8 cellular contexts compared by ENCODE assay signal in the genomic region with DNA sequence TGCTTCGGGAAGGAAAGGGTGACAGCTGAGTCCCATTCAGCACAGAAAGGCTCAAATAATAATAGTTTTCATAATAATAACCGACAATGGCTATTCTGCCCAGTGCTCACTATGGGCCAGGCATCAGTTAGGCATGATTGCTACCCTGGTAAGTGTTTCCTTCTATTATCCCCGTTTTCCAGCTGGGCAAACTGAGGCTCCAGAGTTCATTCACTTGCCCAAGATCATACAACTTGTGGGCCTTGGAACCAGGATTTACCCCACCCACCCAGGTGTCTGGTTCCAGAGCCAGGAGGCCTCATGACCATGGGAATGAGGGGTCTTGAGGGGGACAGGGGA. TPM values are rescaled to one million over a fixed set of nuclear protein-coding genes. Genes with fewer than 3 reads are reported as not detected.
A peak's percentile ranks its signal among the peaks of the same experiment; 100 is the strongest.
DNase-seq lines count a peak whose midpoint lies in the region; ATAC-seq and TF ChIP-seq lines count a peak whose summit lies in the region.

No MANE protein-coding gene starts in this region.

- peak overlapping the region; percentile 72 to 88 (median 84) for H3K9ac ChIP-seq in BLaER1 treated with 17β-estradiol and CSF1 and Interleukin-3, amounts not matched to agents 10 nM and 100 nM

- H3K9me3 ChIP-seq in BLaER1 treated with 17β-estradiol and CSF1 and Interleukin-3, amounts not matched to agents 10 nM and 100 nM (replicated peaks in 1 of 11): no peaks in the 10 kb centered on the region
- no peaks in the 10 kb centered on the region for H3K9me3 ChIP-seq in naive thymus-derived CD4-positive, alpha-beta T cell (ENCODE audit: control insufficient read depth in 2 of 3, low read length in 3 of 3)

- no peaks in the 10 kb centered on the region for H3K27me3 Mint-ChIP-seq in chondrocyte (ENCODE audit: low read depth)
- H3K27me3 Mint-ChIP-seq in naive thymus-derived CD4-positive, alpha-beta T cell: no peaks in the 10 kb centered on the region

- no peak for ATAC-seq in naive thymus-derived CD4-positive, alpha-beta T cell
- ATAC-seq in GM18517 (IDR thresholded peaks at IDR 0.05; ENCODE audit: unreplicated experiment): no peak
- ATAC-seq in GM18858 (IDR thresholded peaks at IDR 0.05; ENCODE audit: unreplicated experiment): no peak

- peak overlapping the region; percentile 60 to 88 (median 75); a peak in 21 of 22 replicates for H3K27ac ChIP-seq in BLaER1 treated with 17β-estradiol and CSF1 and Interleukin-3, amounts not matched to agents 10 nM and 100 nM
- peak overlapping the region; percentile 65 for H3K27ac ChIP-seq in HL-60 (replicated peaks)
- peak overlapping the region; percentile 54 for H3K27ac ChIP-seq in naive thymus-derived CD4-positive, alpha-beta T cell (ENCODE audit: low read depth, low read length)

- peak overlapping the region; percentile 61 to 74 (median 69) for H3K4me3 ChIP-seq in BLaER1 treated with 17β-estradiol and CSF1 and Interleukin-3, amounts not matched to agents 10 nM and 100 nM
- H3K4me3 ChIP-seq in HL-60 (replicated peaks; ENCODE audit: insufficient read depth, low read length): peak overlapping the region; percentile 76
- peak overlapping the region; percentile 68 for H3K4me3 ChIP-seq in naive thymus-derived CD4-positive, alpha-beta T cell (ENCODE audit: low read length)

- no peaks in the 10 kb centered on the region for H3K27me3 ChIP-seq in BLaER1 treated with 17β-estradiol and CSF1 and Interleukin-3, amounts not matched to agents 10 nM and 100 nM
- H3K27me3 ChIP-seq in HL-60 (ENCODE audit: insufficient read depth, poor library complexity, severe bottlenecking): no peaks in the 10 kb centered on the region
- H3K27me3 ChIP-seq in naive thymus-derived CD4-positive, alpha-beta T cell (ENCODE audit: control insufficient read depth in 2 of 2, insufficient read depth in 2 of 2, low read length in 2 of 2): no peaks in the 10 kb centered on the region

- H3K27ac Mint-ChIP-seq in chondrocyte (ENCODE audit: unreplicated experiment): peak overlapping the region; percentile 76
- H3K27ac Mint-ChIP-seq in naive thymus-derived CD4-positive, alpha-beta T cell: peak overlapping the region in 3 of 9 donors; percentile 45 to 59 (median 49)

- DNase-seq in HL-60 (ENCODE audit: low read depth in 1 of 2, low spot score in 1 of 2) (no peak), chondrocyte (ENCODE audit: low spot score) (no peak), SKM-1 treated with dmso at 0.1 percent for 144 hours (lab: John Stamatoyannopoulos, UW; ENCODE audit: unreplicated experiment) (no peak), SW480 (ENCODE audit: low spot score) (no peak)
- no peak for DNase-seq in naive thymus-derived CD4-positive, alpha-beta T cell

- no peaks in the 10 kb centered on the region for H3K9me3 Mint-ChIP-seq in chondrocyte (ENCODE audit: low read depth)
- peaks cover 0 to 2% (median 0%) of the 10 kb centered on the region in 11 donors for H3K9me3 Mint-ChIP-seq in naive thymus-derived CD4-positive, alpha-beta T cell

- CTCF ChIA-PET in naive thymus-derived CD4-positive, alpha-beta T cell (lab: Charles Lee): no interaction called here

- peak overlapping the region; percentile 79 for H3K4me3 Mint-ChIP-seq in chondrocyte (ENCODE audit: unreplicated experiment)
- H3K4me3 Mint-ChIP-seq in naive thymus-derived CD4-positive, alpha-beta T cell: peak overlapping the region; percentile 71 to 86 (median 82)

- POLR2A ChIA-PET in naive thymus-derived CD4-positive, alpha-beta T cell (lab: Charles Lee): interaction anchor here (1.0 to 2.4 kb wide), 4 partner anchors 8 to 27 kb away, joined by 4 to 17 read pairs (median 5); a partner anchor contains a TSS

- H3K36me3 ChIP-seq in BLaER1 treated with 17β-estradiol and CSF1 and Interleukin-3, amounts not matched to agents 10 nM and 100 nM: peaks cover 0 to 42% (median 14%) of the 10 kb centered on the region in 11 experiments; a peak in 14 of 22 replicates
- no peaks in the 10 kb centered on the region for H3K36me3 ChIP-seq in naive thymus-derived CD4-positive, alpha-beta T cell (ENCODE audit: control insufficient read depth in 2 of 3, insufficient read depth in 3 of 3, low read length in 3 of 3)

- peaks cover 0 to 46% (median 7%) of the 10 kb centered on the region in 11 experiments; a peak in 11 of 22 replicates for H4K20me1 ChIP-seq in BLaER1 treated with 17β-estradiol and CSF1 and Interleukin-3, amounts not matched to agents 10 nM and 100 nM

- intact Hi-C loops in naive thymus-derived CD4-positive, alpha-beta T cell (cut with micrococcal nuclease): loop anchor here in 1 of 2 donors (2.0 kb wide), 1 partner anchor 46 kb away; a partner anchor contains a TSS

- TF ChIP-seq CTCF in HL-60 (IDR thresholded peaks at IDR 0.05; ENCODE audit: insufficient read depth, low read length): no peak
- TF ChIP-seq CTCF in chondrocyte (IDR thresholded peaks at IDR 0.05): no peak

- peak overlapping the region; percentile 77 to 99 (median 95) for H3K4me2 ChIP-seq in BLaER1 treated with 17β-estradiol and CSF1 and Interleukin-3, amounts not matched to agents 10 nM and 100 nM

- peaks cover 59% of the 10 kb centered on the region for H3K4me1 Mint-ChIP-seq in chondrocyte (ENCODE audit: low read depth)
- H3K4me1 Mint-ChIP-seq in naive thymus-derived CD4-positive, alpha-beta T cell: peaks cover 0 to 18% (median 0%) of the 10 kb centered on the region in 7 donors

- H3K36me3 Mint-ChIP-seq in chondrocyte (ENCODE audit: low read depth): peaks cover 2% of the 10 kb centered on the region
- no peaks in the 10 kb centered on the region for H3K36me3 Mint-ChIP-seq in naive thymus-derived CD4-positive, alpha-beta T cell

- H3K4me1 ChIP-seq in BLaER1 treated with 17β-estradiol and CSF1 and Interleukin-3, amounts not matched to agents 10 nM and 100 nM: peaks cover 31 to 71% (median 51%) of the 10 kb centered on the region in 10 experiments
- peaks cover 3 to 7% of the 10 kb centered on the region in 2 donors for H3K4me1 ChIP-seq in naive thymus-derived CD4-positive, alpha-beta T cell (ENCODE audit: control insufficient read depth in 2 of 2, insufficient read depth in 2 of 2, low read length in 2 of 2)

RNA-seq across cellular contexts. Expression of a gene that starts 0.5 kb away (rescaled TPM):
- 344 to 509 TPM (median 477 TPM) in 3 replicates for total RNA-seq in chondrocyte
- 10 to 100 TPM in 2 of 5 experiments, 1 to 10 TPM in 3; 3.6 to 24.2 (median 4.8) TPM for total RNA-seq in naive thymus-derived CD4-positive, alpha-beta T cell
- 1 to 10 TPM; 1.8 to 2.7 TPM for polyA plus RNA-seq in naive thymus-derived CD4-positive, alpha-beta T cell

RNA-seq across cellular contexts. Expression of a gene that starts 8.8 kb away (rescaled TPM):
- total RNA-seq in chondrocyte: 46.3 to 51.4 TPM (median 47.6 TPM) in 3 replicates
- 10 to 100 TPM; 13.3 to 38.1 (median 27.2) TPM for total RNA-seq in naive thymus-derived CD4-positive, alpha-beta T cell
- 10 to 100 TPM; 19.8 to 37.9 TPM for polyA plus RNA-seq in naive thymus-derived CD4-positive, alpha-beta T cell

RNA-seq across cellular contexts. Expression of a gene that starts 45.2 kb away (rescaled TPM):
- 53.1 to 68.8 TPM (median 56.6 TPM) in 3 replicates for total RNA-seq in chondrocyte
- total RNA-seq in naive thymus-derived CD4-positive, alpha-beta T cell: 10 to 100 TPM; 40.2 to 58.6 (median 44.8) TPM
- polyA plus RNA-seq in naive thymus-derived CD4-positive, alpha-beta T cell: 10 to 100 TPM; 29.5 to 42.8 TPM

Comparison
In these comparisons a context has a peak if more than half of its experiments do, and no peak if none do; other contexts are left out.
1. RNA of a gene that starts 0.5 kb away (total RNA-seq): 344 to 509 TPM in chondrocyte; 3.6 to 24.2 TPM in naive thymus-derived CD4-positive, alpha-beta T cell; every median in the first group is over 10 times any median in the second.
2. Peak in every context shown above with its lines, with median percentiles within 50 percentile points of each other: H3K27ac ChIP-seq and H3K4me3 ChIP-seq.